Comparison of ENCODE assay signal across 28 cellular contexts in genomic region chr7:27248427-27248806, GRCh38. TPM values are rescaled to one million over a fixed set of nuclear protein-coding genes. Genes with fewer than 3 reads are reported as not detected.
A peak's percentile ranks its signal among the peaks of the same experiment; 100 is the strongest.
DNase-seq lines count a peak whose midpoint lies in the region; ATAC-seq, FAIRE-seq and TF ChIP-seq lines count a peak whose summit lies in the region.
"Had no signal": no experiment of that assay in that cellular context is flagged by ENCODE, and none has a peak within 500 bp of the region (broad histone marks: within the 10 kb centered on the region; RNA-seq: fewer than 3 reads in every experiment).

No MANE protein-coding gene starts in this region.

- WGBS in GM23248 (ENCODE audit: low coverage in 1 of 2, low lambda C conversion rate in 2 of 2, missing lambda C conversion rate in 2 of 2), 2 experiments, result 45 to 50% methylated on average over 3 of the region's 3 CpGs

- ATAC-seq in HG03457 (IDR thresholded peaks at IDR 0.05; ENCODE audit: unreplicated experiment) (no peak), HG03108 (IDR thresholded peaks at IDR 0.05; ENCODE audit: unreplicated experiment) (no peak)
- ATAC-seq: A549; CD8-positive, alpha-beta T cell; HCT116; PC-3; T-cell had no signal

- no peaks in the 10 kb centered on the region for H3K9me1 ChIP-seq in keratinocyte (ENCODE audit: control insufficient read depth, extremely low read depth, insufficient read depth, low read length)

- peaks cover 48 to 87% (median 60%) of the 10 kb centered on the region in 11 experiments for H3K9me3 ChIP-seq in BLaER1 treated with 17β-estradiol and CSF1 and Interleukin-3, amounts not matched to agents 10 nM and 100 nM (replicated peaks in 1 of 11)
- H3K9me3 ChIP-seq in GM23248 (ENCODE audit: low read depth) (no peaks in the 10 kb centered on the region), OCI-LY3 (ENCODE audit: insufficient read depth, low read length) (no peaks in the 10 kb centered on the region), keratinocyte (ENCODE audit: control insufficient read depth, low read depth, low read length) (no peaks in the 10 kb centered on the region), MM.1S (replicated peaks; ENCODE audit: insufficient read depth, low read length) (no peaks in the 10 kb centered on the region)
- H3K9me3 ChIP-seq: A549, Caco-2 had no signal

- H2AFZ ChIP-seq in GM23248, result no peak overlapping the region
- no peak overlapping the region for H2AFZ ChIP-seq in OCI-LY3 (ENCODE audit: low read depth, low read length)
- no peak overlapping the region for H2AFZ ChIP-seq in keratinocyte (ENCODE audit: control insufficient read depth, low read length)
- no peak overlapping the region for H2AFZ ChIP-seq in MM.1S (ENCODE audit: low read length)

- no peak overlapping the region for H3K4me3 Mint-ChIP-seq in activated CD4-positive, alpha-beta memory T cell treated with anti-CD3 and anti-CD28 coated beads for 36 hours
- H3K4me3 Mint-ChIP-seq: CD8-positive, alpha-beta T cell; T-cell had no signal

- H4K20me1 ChIP-seq in BLaER1 treated with 17β-estradiol and CSF1 and Interleukin-3, amounts not matched to agents 10 nM and 100 nM, result no peaks in the 10 kb centered on the region
- H4K20me1 ChIP-seq in GM23248 (ENCODE audit: insufficient read depth) (no peaks in the 10 kb centered on the region), OCI-LY3 (ENCODE audit: insufficient read depth, low read length) (no peaks in the 10 kb centered on the region), keratinocyte (ENCODE audit: control insufficient read depth, extremely low read depth, insufficient read depth, low read length) (peaks cover 7% of the 10 kb centered on the region), MM.1S (ENCODE audit: insufficient read depth, low read length) (no peaks in the 10 kb centered on the region)

- H3K27ac ChIP-seq in BLaER1 treated with 17β-estradiol and CSF1 and Interleukin-3, amounts not matched to agents 10 nM and 100 nM, result no peak overlapping the region
- H3K27ac ChIP-seq in GM23248, result no peak overlapping the region
- H3K27ac ChIP-seq in OCI-LY3 (ENCODE audit: low read length), result 0 out of 2 replicates have a peak overlapping the region, but pooled peaks have one; percentile 21
- H3K27ac ChIP-seq in keratinocyte (ENCODE audit: control insufficient read depth, insufficient read depth, low read length), result no peak overlapping the region
- no peak overlapping the region for H3K27ac ChIP-seq in MM.1S (ENCODE audit: low read length)
- H3K27ac ChIP-seq: A549, C4-2B, KMS-11 had no signal

- POLR2A ChIA-PET in activated CD4-positive, alpha-beta memory T cell treated with anti-CD3 and anti-CD28 coated beads for 36 hours (lab: Charles Lee), result no interaction called here

- H3K27me3 ChIP-seq in BLaER1 treated with 17β-estradiol and CSF1 and Interleukin-3, amounts not matched to agents 10 nM and 100 nM, result peaks cover 45 to 89% (median 87%) of the 10 kb centered on the region in 11 experiments
- H3K27me3 ChIP-seq in GM23248 (replicated peaks; ENCODE audit: insufficient read depth), result peaks cover 97% of the 10 kb centered on the region
- no peaks in the 10 kb centered on the region for H3K27me3 ChIP-seq in OCI-LY3 (ENCODE audit: low read depth, low read length)
- H3K27me3 ChIP-seq in keratinocyte (ENCODE audit: control insufficient read depth, extremely low read depth, insufficient read depth, low read length), result peaks cover 100% of the 10 kb centered on the region
- peaks cover 33% of the 10 kb centered on the region for H3K27me3 ChIP-seq in MM.1S (replicated peaks; ENCODE audit: insufficient read depth, low read length)

- peak overlapping the region in 8 of 11 experiments; percentile 17 to 55 (median 27); a peak in 9 of 22 replicates for H3K4me2 ChIP-seq in BLaER1 treated with 17β-estradiol and CSF1 and Interleukin-3, amounts not matched to agents 10 nM and 100 nM
- peak overlapping the region; percentile 36 for H3K4me2 ChIP-seq in GM23248 (ENCODE audit: unreplicated experiment)
- peak overlapping the region; percentile 65 for H3K4me2 ChIP-seq in OCI-LY3 (ENCODE audit: low read length)
- peak overlapping the region; percentile 46 for H3K4me2 ChIP-seq in keratinocyte (ENCODE audit: control insufficient read depth, extremely low read depth, insufficient read depth, low read depth, low read length)
- H3K4me2 ChIP-seq in MM.1S (ENCODE audit: low read depth, low read length), result no peak overlapping the region
- H3K4me2 ChIP-seq: A549, KMS-11 had no signal

- H3K4me3 ChIP-seq in BLaER1 treated with 17β-estradiol and CSF1 and Interleukin-3, amounts not matched to agents 10 nM and 100 nM, result no peak overlapping the region
- H3K4me3 ChIP-seq in GM23248 (peak overlapping the region; percentile 6; the same call in 1 of the 2 replicates), OCI-LY3 (ENCODE audit: low read length) (peak overlapping the region; percentile 45), keratinocyte (ENCODE audit: control insufficient read depth in 2 of 3, extremely low read depth in 1 of 3, insufficient read depth in 2 of 3, low read depth in 1 of 3, low read length in 3 of 3) (no peak overlapping the region), MM.1S (ENCODE audit: low read length) (no peak overlapping the region)
- H3K4me3 ChIP-seq: A549 had no signal

- H3K9me2 ChIP-seq in GM23248 (ENCODE audit: insufficient read depth) (no peaks in the 10 kb centered on the region), MM.1S (replicated peaks; ENCODE audit: insufficient read depth, low read length) (no peaks in the 10 kb centered on the region)

- H3K9me3 Mint-ChIP-seq in activated CD4-positive, alpha-beta memory T cell treated with anti-CD3 and anti-CD28 coated beads for 36 hours, result no peaks in the 10 kb centered on the region
- H3K9me3 Mint-ChIP-seq: CD8-positive, alpha-beta T cell; T-cell had no signal

- dilution Hi-C loops in keratinocyte (cut with MboI; ENCODE audit: extremely low pct_ligation_motif_present, low sequenced_read_pairs), result no loop called here

- DNase-seq in GM23248 (no peak), keratinocyte (ENCODE audit: low read depth, low spot score) (no peak), MM.1S (no peak)
- DNase-seq in activated CD4-positive, alpha-beta memory T cell treated with anti-CD3 and anti-CD28 coated beads for 36 hours, result no peak
- DNase-seq: AML-193; Caco-2; CD8-positive, alpha-beta T cell; IMR-90; NCI-H1092 treated with DMSO at 0.1 percent for 48 hours; NCI-H1436; NCI-H187; NCI-H2081 treated with DMSO at 0.1 percent for 48 hours; NCI-H2171; NCI-H345; NCI-H510A treated with DMSO at 0.1 percent for 48 hours; NCI-H748 treated with DMSO at 0.1 percent for 48 hours; PC-3; T-cell had no signal

- H3K36me3 ChIP-seq in BLaER1 treated with 17β-estradiol and CSF1 and Interleukin-3, amounts not matched to agents 10 nM and 100 nM, result no peaks in the 10 kb centered on the region
- H3K36me3 ChIP-seq in GM23248 (ENCODE audit: low read depth) (no peaks in the 10 kb centered on the region), OCI-LY3 (replicated peaks; ENCODE audit: low read depth, low read length) (no peaks in the 10 kb centered on the region), keratinocyte (ENCODE audit: control insufficient read depth in 2 of 2, extremely low read depth in 1 of 2, insufficient read depth in 2 of 2, low read length in 2 of 2) (no peaks in the 10 kb centered on the region), MM.1S (replicated peaks; ENCODE audit: insufficient read depth, low read length) (no peaks in the 10 kb centered on the region)

- peaks cover 0 to 23% (median 12%) of the 10 kb centered on the region in 10 experiments; a peak in 10 of 20 replicates for H3K4me1 ChIP-seq in BLaER1 treated with 17β-estradiol and CSF1 and Interleukin-3, amounts not matched to agents 10 nM and 100 nM
- peaks cover 9% of the 10 kb centered on the region for H3K4me1 ChIP-seq in GM23248 (ENCODE audit: insufficient read depth)
- H3K4me1 ChIP-seq in OCI-LY3 (ENCODE audit: low read length), result peaks cover 18% of the 10 kb centered on the region
- H3K4me1 ChIP-seq in keratinocyte (ENCODE audit: control insufficient read depth, extremely low read depth, insufficient read depth, low read length), result peaks cover 16% of the 10 kb centered on the region
- no peaks in the 10 kb centered on the region for H3K4me1 ChIP-seq in MM.1S (ENCODE audit: low read length)
- H3K4me1 ChIP-seq: A549, Caco-2 had no signal

- no peaks in the 10 kb centered on the region for H3K79me2 ChIP-seq in GM23248 (ENCODE audit: insufficient read depth)
- no peaks in the 10 kb centered on the region for H3K79me2 ChIP-seq in OCI-LY3 (ENCODE audit: low read length)
- H3K79me2 ChIP-seq in keratinocyte (ENCODE audit: control insufficient read depth, insufficient read depth, low read length), result no peaks in the 10 kb centered on the region
- no peaks in the 10 kb centered on the region for H3K79me2 ChIP-seq in MM.1S (ENCODE audit: low read length)

- no peak for TF ChIP-seq CTCF in OCI-LY3 (IDR thresholded peaks at IDR 0.05; ENCODE audit: low read depth, low read length)
- TF ChIP-seq CTCF in keratinocyte (optimal IDR thresholded peaks at IDR 0.05 in 1 of 3, IDR thresholded peaks at IDR 0.05 in 1 of 3, conservative IDR thresholded peaks at IDR 0.05 in 1 of 3; ENCODE audit: extremely low read depth in 1 of 3, insufficient read depth in 2 of 3, low read length in 3 of 3), result no peak
- TF ChIP-seq CTCF in MM.1S (IDR thresholded peaks at IDR 0.05; ENCODE audit: low read length), result no peak

- no peaks in the 10 kb centered on the region for H3F3A ChIP-seq in GM23248 (ENCODE audit: insufficient read depth)
- no peaks in the 10 kb centered on the region for H3F3A ChIP-seq in MM.1S (ENCODE audit: insufficient read depth, low read length)

- H3K27ac Mint-ChIP-seq in activated CD4-positive, alpha-beta memory T cell treated with anti-CD3 and anti-CD28 coated beads for 36 hours, result no peak overlapping the region
- H3K27ac Mint-ChIP-seq: CD8-positive, alpha-beta T cell; T-cell had no signal

- CTCF ChIA-PET in activated CD4-positive, alpha-beta memory T cell treated with anti-CD3 and anti-CD28 coated beads for 36 hours (lab: Charles Lee), result interaction anchor here (0.9 kb wide), 1 partner anchor 53 kb away, joined by 3 read pairs; no protein-coding TSS in a partner anchor

- peaks cover 84% of the 10 kb centered on the region for H3K27me3 Mint-ChIP-seq in activated CD4-positive, alpha-beta memory T cell treated with anti-CD3 and anti-CD28 coated beads for 36 hours

- H3K9ac ChIP-seq in BLaER1 treated with 17β-estradiol and CSF1 and Interleukin-3, amounts not matched to agents 10 nM and 100 nM, result no peak overlapping the region
- no peak overlapping the region for H3K9ac ChIP-seq in GM23248
- H3K9ac ChIP-seq in OCI-LY3 (ENCODE audit: low read length), result no peak overlapping the region
- H3K9ac ChIP-seq in keratinocyte (ENCODE audit: control insufficient read depth, extremely low read depth, insufficient read depth, low read length), result no peak overlapping the region
- no peak overlapping the region for H3K9ac ChIP-seq in MM.1S (ENCODE audit: low read length)
- H3K9ac ChIP-seq: KMS-11 had no signal

- H3K4me1 Mint-ChIP-seq in activated CD4-positive, alpha-beta memory T cell treated with anti-CD3 and anti-CD28 coated beads for 36 hours (ENCODE audit: low read depth), result peaks cover 17% of the 10 kb centered on the region

- H3K36me3 Mint-ChIP-seq in activated CD4-positive, alpha-beta memory T cell treated with anti-CD3 and anti-CD28 coated beads for 36 hours, result peaks cover 2% of the 10 kb centered on the region
- H3K36me3 Mint-ChIP-seq: CD8-positive, alpha-beta T cell; T-cell had no signal

- intact Hi-C loops in activated CD4-positive, alpha-beta memory T cell treated with anti-CD3 and anti-CD28 coated beads for 36 hours (cut with micrococcal nuclease), result no loop called here

- FAIRE-seq in keratinocyte (lab: Jason Lieb, UNC), result no peak
- FAIRE-seq: A549, G401.6, H1 had no signal

- in situ Hi-C loops in GM23248 (cut with MboI), result no loop called here

RNA-seq across cellular contexts. Expression of gene EVX1, which starts 5.8 kb away (rescaled TPM):
- total RNA-seq in GM23248 (2014; rRNA removed; shearing (Covaris generic)), result not detected in 2 replicates
- polyA plus RNA-seq in GM23248 (2016; fragmentation: Nextera tagmentation; extraction: Ambion mirVana), result not detected in 2 replicates
- polyA plus RNA-seq in keratinocyte, result not detected in 3 replicates
- polyA plus RNA-seq in keratinocyte (2011; ENCODE audit: low read depth), result not detected
- polyA plus RNA-seq in keratinocyte (2011; cell fraction: cytosol; rRNA removed), result not detected in 2 replicates
- not detected in 2 replicates for polyA plus RNA-seq in keratinocyte (2011; cell fraction: nucleus; rRNA removed)
- not detected in 2 replicates for polyA plus RNA-seq in keratinocyte (2012; ENCODE audit: low replicate concordance)
- not detected in 3 replicates for polyA minus RNA-seq in keratinocyte
- not detected for polyA minus RNA-seq in keratinocyte (2011; cell fraction: cytosol; rRNA and poly(A)+ RNA removed)
- not detected in 2 replicates for polyA minus RNA-seq in keratinocyte (2011; cell fraction: nucleus; rRNA and poly(A)+ RNA removed)
- not detected for total RNA-seq in activated CD4-positive, alpha-beta memory T cell treated with anti-CD3 and anti-CD28 coated beads for 36 hours
- total RNA-seq: Caco-2, H1, IMR-90 had no signal
- polyA plus RNA-seq: H1, IMR-90 had no signal

RNA-seq across cellular contexts. Expression of gene HOXA13, which starts 48.5 kb away (rescaled TPM):
- 0.13 and 0.43 TPM in 2 replicates for total RNA-seq in GM23248 (2014; rRNA removed; shearing (Covaris generic))
- polyA plus RNA-seq in GM23248 (2016; fragmentation: Nextera tagmentation; extraction: Ambion mirVana), result 0.13 and 0.15 TPM in 2 replicates
- polyA plus RNA-seq in keratinocyte, result not detected in 3 replicates
- not detected for polyA plus RNA-seq in keratinocyte (2011; ENCODE audit: low read depth)
- polyA plus RNA-seq in keratinocyte (2011; cell fraction: cytosol; rRNA removed), result not detected in 2 replicates
- not detected in 2 replicates for polyA plus RNA-seq in keratinocyte (2011; cell fraction: nucleus; rRNA removed)
- not detected in 2 replicates for polyA plus RNA-seq in keratinocyte (2012; ENCODE audit: low replicate concordance)
- polyA minus RNA-seq in keratinocyte, result not detected in 3 replicates
- polyA minus RNA-seq in keratinocyte (2011; cell fraction: cytosol; rRNA and poly(A)+ RNA removed), result not detected
- polyA minus RNA-seq in keratinocyte (2011; cell fraction: nucleus; rRNA and poly(A)+ RNA removed), result not detected in 2 replicates
- not detected for total RNA-seq in activated CD4-positive, alpha-beta memory T cell treated with anti-CD3 and anti-CD28 coated beads for 36 hours
- total RNA-seq: CD8-positive, alpha-beta T cell; H1; IMR-90; T-cell had no signal
- polyA plus RNA-seq: H1, IMR-90 had no signal

Comparison
In these comparisons a context has a peak if more than half of its experiments do, and no peak if none do; other contexts are left out.
1. H3K4me3 ChIP-seq: peak in GM23248 (single experiment) and OCI-LY3 (single experiment); none in BLaER1 treated with 17β-estradiol and CSF1 and Interleukin-3, amounts not matched to agents 10 nM and 100 nM (0 of 10), keratinocyte (0 of 3) and MM.1S (single experiment).